Comparison of ENCODE assay signal across 14 cellular contexts in the genomic region with DNA sequence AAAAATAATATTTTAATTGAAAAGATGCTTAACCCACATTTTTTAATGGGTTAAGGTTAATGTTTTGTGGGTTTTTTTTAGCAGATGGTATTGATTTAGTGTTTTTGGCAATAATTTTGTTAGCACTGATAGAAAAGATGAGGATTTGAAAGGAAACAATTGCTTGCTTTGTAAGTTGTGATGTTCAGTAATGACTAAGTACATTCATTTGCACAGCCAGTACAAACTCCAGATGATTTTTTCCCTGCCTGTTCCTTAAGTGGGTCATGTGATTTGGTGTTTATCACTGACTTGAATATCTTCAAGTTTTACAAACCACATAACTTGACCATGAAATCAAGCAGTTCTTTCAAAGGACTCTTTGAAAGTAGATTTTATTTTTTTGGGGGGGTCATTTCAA. TPM values are rescaled to one million over a fixed set of nuclear protein-coding genes. Genes with fewer than 3 reads are reported as not detected.
DNase-seq lines count a peak whose midpoint lies in the region; ATAC-seq, FAIRE-seq and TF ChIP-seq lines count a peak whose summit lies in the region.
"Had no signal": no experiment of that assay in that cellular context is flagged by ENCODE, and none has a peak within 500 bp of the region (broad histone marks: within the 10 kb centered on the region; RNA-seq: fewer than 3 reads in every experiment).

No MANE protein-coding gene starts in this region.

- H3K4me2 ChIP-seq in GM12878 (ENCODE audit: control insufficient read depth, insufficient read depth) (no peak overlapping the region), hepatocyte (peak overlapping the region; percentile 45), Karpas-422 (ENCODE audit: low read depth, low read length, poor library complexity, severe bottlenecking) (no peak overlapping the region)
- H3K4me2 ChIP-seq: KMS-11 had no signal

- H4K20me1 ChIP-seq in GM12878 (ENCODE audit: control insufficient read depth, insufficient read depth): no peaks in the 10 kb centered on the region
- H4K20me1 ChIP-seq in hepatocyte (ENCODE audit: insufficient read depth, poor library complexity, severe bottlenecking): no peaks in the 10 kb centered on the region
- H4K20me1 ChIP-seq in Karpas-422 (ENCODE audit: insufficient read depth, low read depth, low read length): peaks cover 6% of the 10 kb centered on the region; the same call in 1 of the 2 replicates

- H2AFZ ChIP-seq in GM12878 (ENCODE audit: control insufficient read depth, low read depth, low read length) (no peak overlapping the region), hepatocyte (no peak overlapping the region), Karpas-422 (ENCODE audit: low read length) (no peak overlapping the region)

- POLR2A ChIA-PET in GM12878 (lab: Charles Lee): no interaction called here

- in situ Hi-C loops in GM12878 (cut with MboI): no loop called here

- no peaks in the 10 kb centered on the region for H3K4me1 ChIP-seq in GM12878 (ENCODE audit: control insufficient read depth, insufficient read depth, low read length)
- peaks cover 10% of the 10 kb centered on the region for H3K4me1 ChIP-seq in hepatocyte (ENCODE audit: insufficient read depth)
- H3K4me1 ChIP-seq in thyroid gland: peaks cover 3 to 24% of the 10 kb centered on the region in 2 donors
- no peaks in the 10 kb centered on the region for H3K4me1 ChIP-seq in Karpas-422 (ENCODE audit: low read length)

- no peak for TF ChIP-seq EP300 in GM12878 (IDR thresholded peaks at IDR 0.05; ENCODE audit: borderline replicate concordance in 1 of 2, control insufficient read depth in 1 of 2, low read depth in 2 of 2, low read length in 2 of 2)

- RAD21 ChIA-PET in GM12878 (lab: Charles Lee; ENCODE audit: unreplicated experiment): interaction anchor here (0.6 kb wide), 1 partner anchor 229 kb away, joined by 3 read pairs; no protein-coding TSS in a partner anchor

- no peaks in the 10 kb centered on the region for H3K9me3 ChIP-seq in GM12878 (replicated peaks; ENCODE audit: control insufficient read depth, insufficient read depth, low read length)
- no peaks in the 10 kb centered on the region for H3K9me3 ChIP-seq in hepatocyte (ENCODE audit: low read depth)
- no peaks in the 10 kb centered on the region for H3K9me3 ChIP-seq in thyroid gland
- H3K9me3 ChIP-seq in Karpas-422 (ENCODE audit: low read length): no peaks in the 10 kb centered on the region

- DNase-seq in DMS79 treated with DMSO at 0.1 percent for 48 hours (lab: John Stamatoyannopoulos, UW) (peak; percentile 25), DMS79 (lab: John Stamatoyannopoulos, UW) (no peak), GM12878 (ENCODE audit: low read depth, low spot score) (no peak), hepatocyte (ENCODE audit: low spot score) (peak; percentile 67), thyroid gland (no peak), Karpas-422 (no peak), GDM1 (lab: John Stamatoyannopoulos, UW) (no peak)
- no peak for DNase-seq in activated CD8-positive, alpha-beta memory T cell treated with anti-CD3 and anti-CD28 coated beads, Interleukin-2, amount 50 U/mL, for 4 hours
- DNase-seq: activated CD8-positive, alpha-beta memory T cell treated with anti-CD3 and anti-CD28 coated beads, Interleukin-2, amount 50 U/mL, for 48 hours; DMS53; NCI-H187; nephron progenitor cell had no signal

- TF ChIP-seq CTCF in GM12878 (IDR thresholded peaks at IDR 0.05 in 2 of 3, conservative IDR thresholded peaks at IDR 0.05 in 1 of 3; ENCODE audit: control insufficient read depth in 2 of 3, extremely low read depth in 1 of 3, insufficient read depth in 1 of 3, low read depth in 3 of 3, low read length in 3 of 3) (no peak), hepatocyte (IDR thresholded peaks at IDR 0.05; ENCODE audit: poor library complexity) (no peak), thyroid gland (IDR thresholded peaks at IDR 0.05) (no peak)

- SMC1A ChIA-PET in GM12878 (lab: Charles Lee; ENCODE audit: uncharacterized antibody, unreplicated experiment): interaction anchor here (0.7 kb wide), 1 partner anchor 506 kb away, joined by 3 read pairs; no protein-coding TSS in a partner anchor

- H3K4me3 ChIP-seq in GM12878: no peak overlapping the region
- H3K4me3 ChIP-seq in hepatocyte: no peak overlapping the region
- no peak overlapping the region for H3K4me3 ChIP-seq in thyroid gland (replicated peaks in 1 of 3)
- H3K4me3 ChIP-seq in Karpas-422 (ENCODE audit: low read length): no peak overlapping the region

- no TSS peak for BruUV-seq in GM12878 (replicated peaks; lab: Mats Ljungman, UMichigan)

- H3K9me2 ChIP-seq in hepatocyte (replicated peaks; ENCODE audit: insufficient read depth): no peaks in the 10 kb centered on the region
- H3K9me2 ChIP-seq in Karpas-422 (replicated peaks; ENCODE audit: insufficient read depth, low read length): no peaks in the 10 kb centered on the region

- peak; percentile 27 for FAIRE-seq in GM12878 (lab: Jason Lieb, UNC)

- H3K27ac ChIP-seq in GM12878 (ENCODE audit: control insufficient read depth, insufficient read depth) (no peak overlapping the region), hepatocyte (peak overlapping the region; percentile 30), thyroid gland (peak overlapping the region in 2 of 3 donors; percentile 10 to 49), Karpas-422 (ENCODE audit: low read length) (no peak overlapping the region)
- H3K27ac ChIP-seq: 22Rv1, KMS-11 had no signal

- intact Hi-C loops in GM12878 (cut with micrococcal nuclease; ENCODE audit: unreplicated experiment) (no loop called here), thyroid gland (cut with DNase I) (no loop called here)

- TF ChIP-seq POLR2A in GM12878 (IDR thresholded peaks at IDR 0.05; ENCODE audit: low read depth, low read length) (no peak), thyroid gland (IDR thresholded peaks at IDR 0.05) (no peak)

- no peak for ATAC-seq in GM12878

- H3K36me3 ChIP-seq in GM12878 (ENCODE audit: control insufficient read depth in 2 of 2, insufficient read depth in 2 of 2, low read length in 1 of 2): no peaks in the 10 kb centered on the region
- no peaks in the 10 kb centered on the region for H3K36me3 ChIP-seq in hepatocyte (replicated peaks; ENCODE audit: insufficient read depth, low read depth)
- H3K36me3 ChIP-seq in thyroid gland: no peaks in the 10 kb centered on the region
- H3K36me3 ChIP-seq in Karpas-422 (ENCODE audit: insufficient read depth, low read length): no peaks in the 10 kb centered on the region

- H3K9ac ChIP-seq in GM12878 (ENCODE audit: control insufficient read depth, insufficient read depth, low read length) (no peak overlapping the region), Karpas-422 (ENCODE audit: low read length) (no peak overlapping the region)
- H3K9ac ChIP-seq: KMS-11 had no signal

- H3K27me3 ChIP-seq in GM12878 (replicated peaks in 1 of 2; ENCODE audit: control insufficient read depth in 2 of 2, insufficient read depth in 2 of 2, low read length in 1 of 2): no peaks in the 10 kb centered on the region
- no peaks in the 10 kb centered on the region for H3K27me3 ChIP-seq in hepatocyte
- H3K27me3 ChIP-seq in thyroid gland: no peaks in the 10 kb centered on the region
- H3K27me3 ChIP-seq in Karpas-422 (ENCODE audit: low read length): no peaks in the 10 kb centered on the region

- CTCF ChIA-PET in GM12878 (lab: Yijun Ruan, JAX): no interaction called here

- H3K79me2 ChIP-seq in GM12878 (ENCODE audit: control insufficient read depth, insufficient read depth, low read length): no peaks in the 10 kb centered on the region
- peaks cover 69% of the 10 kb centered on the region for H3K79me2 ChIP-seq in hepatocyte
- no peaks in the 10 kb centered on the region for H3K79me2 ChIP-seq in Karpas-422 (ENCODE audit: low read length)

- TF ChIP-seq RAD21 in GM12878 (IDR thresholded peaks at IDR 0.05; ENCODE audit: insufficient read depth, low read depth, low read length): no peak

TF ChIP-seq in GM12878, 131 proteins besides CTCF, POLR2A, EP300 and RAD21:
- TF ChIP-seq CHD2 (IDR thresholded peaks at IDR 0.05; ENCODE audit: borderline replicate concordance, low read depth, low read length): no peak
- no peak for TF ChIP-seq GABPA (IDR thresholded peaks at IDR 0.05; ENCODE audit: low read depth)
- TF ChIP-seq ETV6 (conservative IDR thresholded peaks at IDR 0.05 in 1 of 2, IDR thresholded peaks at IDR 0.05 in 1 of 2; ENCODE audit: borderline replicate concordance in 1 of 2, low read depth in 1 of 2): no peak

RNA-seq across cellular contexts. Expression of a gene that starts 15.0 kb away (rescaled TPM):
- total RNA-seq in GM12878 (2013; cell fraction: nucleolus; rRNA removed): 6.0 and 8.6 TPM in 2 replicates
- total RNA-seq in GM12878 (2014; rRNA removed) (0.34 and 0.82 TPM in 2 replicates), GM12878 (2014; rRNA removed; fragmentation: Illumina TruSeq; extraction: Trizol) (0.55 and 0.72 TPM in 2 replicates), GM12878 (2021) (0.72 and 0.96 TPM in 2 replicates), hepatocyte (10.6 and 14.6 TPM in 2 replicates), thyroid gland (10 to 100 TPM; 11.5 to 21.4 (median 15.9) TPM)
- 0.20 TPM for polyA plus RNA-seq in GM12878 (2011; ENCODE audit: low read depth)
- polyA plus RNA-seq in GM12878 (2011; rRNA removed) (1.3 TPM in 2 replicates), GM12878 (2014; fragmentation: Illumina TruSeq; extraction: Trizol) (0.65 and 0.76 TPM in 2 replicates), GM12878 (2014; fragmentation: Nextera tagmentation; extraction: Ambion mirVana) (under 1 TPM; 0.11 to 0.37 TPM), GM12878 (2014; rRNA removed) (0.38 and 0.46 TPM in 2 replicates), GM12878 (2016; fragmentation: Nextera tagmentation; extraction: Ambion mirVana) (1 to 10 TPM in 1 of 2 experiments, under 1 TPM in 1; 0.95 to 1.4 TPM), hepatocyte (10.1 and 11.6 TPM in 2 replicates)
- 1.6 and 2.2 TPM in 2 replicates for polyA plus RNA-seq in GM12878 (2011; cell fraction: cytosol; rRNA removed)
- 2.2 and 3.1 TPM in 2 replicates for polyA plus RNA-seq in GM12878 (2011; cell fraction: nucleus; rRNA removed)
- 0.18 and 0.36 TPM in 2 replicates for polyA plus RNA-seq in GM12878 (2012)
- 12.6 and 14.2 TPM in 2 replicates for polyA minus RNA-seq in GM12878 (2011; rRNA and poly(A)+ RNA removed)
- 1.2 and 2.0 TPM in 2 replicates for polyA minus RNA-seq in GM12878 (2011; cell fraction: cytosol; rRNA and poly(A)+ RNA removed)
- polyA minus RNA-seq in GM12878 (2011; cell fraction: nucleus; rRNA and poly(A)+ RNA removed): 2.5 and 4.6 TPM in 2 replicates
- total RNA-seq in Karpas-422 (2014; rRNA removed; shearing (Covaris generic); ENCODE audit: low replicate concordance): 0.18 and 1.2 TPM in 2 replicates

Comparison
In these comparisons a context has a peak if more than half of its experiments do, and no peak if none do; other contexts are left out.
1. DNase-seq: peak in DMS79 treated with DMSO at 0.1 percent for 48 hours (single experiment) and hepatocyte (single experiment); none in DMS79 (single experiment), GM12878 (single experiment), thyroid gland (0 of 2), Karpas-422 (single experiment), GDM1 (single experiment) and activated CD8-positive, alpha-beta memory T cell treated with anti-CD3 and anti-CD28 coated beads, Interleukin-2, amount 50 U/mL, for 4 hours (single experiment).
2. H3K27ac ChIP-seq: peak in hepatocyte (single experiment) and thyroid gland (2 of 3); none in GM12878 (single experiment) and Karpas-422 (single experiment).